ENCODE assay signal across 9 cellular contexts in genomic region chr4:72326692-72327632, GRCh38.
A peak's percentile ranks its signal among the peaks of the same experiment; 100 is the strongest.
DNase-seq lines count a peak whose midpoint lies in the region; ATAC-seq and TF ChIP-seq lines count a peak whose summit lies in the region.
"Had no signal": no experiment of that assay in that cellular context is flagged by ENCODE, and none has a peak within 500 bp of the region (broad histone marks: within the 10 kb centered on the region; RNA-seq: fewer than 3 reads in every experiment).

No MANE protein-coding gene starts in this region.

- intact Hi-C loops in psoas muscle (cut with DNase I) = loop anchor here in 1 of 2 donors (2.0 to 10.0 kb wide), 2 partner anchors 142 to 688 kb away; no protein-coding TSS in a partner anchor

- H2BK12ac ChIP-seq in H9 (ENCODE audit: insufficient read length, low read depth, low read length) = no peak overlapping the region

- no peak overlapping the region for H3K23ac ChIP-seq in H9 (ENCODE audit: insufficient read length, low read depth, low read length)

- no CpG with 5 or more reads among the region's 2 CpGs for WGBS in H9 (ENCODE audit: extremely low coverage, insufficient read length, low lambda C conversion rate)
- WGBS in psoas muscle, 3 donors = 35 to 50% (median 41%) methylated on average over 2 of the region's 2 CpGs

- no peaks in the 10 kb centered on the region for H3K27me3 ChIP-seq in H9 (ENCODE audit: insufficient read depth, low read length)
- H3K27me3 ChIP-seq in OCI-LY1 (ENCODE audit: insufficient read depth, low read length) = no peaks in the 10 kb centered on the region
- H3K27me3 ChIP-seq in psoas muscle (ENCODE audit: insufficient read depth in 3 of 3, low read length in 2 of 3) = peaks cover 0 to 2% (median 0%) of the 10 kb centered on the region in 3 donors

- H3K18ac ChIP-seq in H9 (ENCODE audit: insufficient read length, low read depth, low read length) = no peak overlapping the region

- DNase-seq in AG09319 (ENCODE audit: extremely low read depth, low read depth) (no peak), H9 (no peak), epidermal melanocyte (ENCODE audit: insufficient read length, low spot score) (peak; percentile 24), psoas muscle (no peak)

- no peak overlapping the region for H3K27ac Mint-ChIP-seq in H9

- TF ChIP-seq CTCF in AG09319 (IDR thresholded peaks at IDR 0.05; ENCODE audit: low read depth, low read length) (peak; percentile 52), H9 (conservative IDR thresholded peaks at IDR 0.05) (peak; percentile 77), OCI-LY1 (IDR thresholded peaks at IDR 0.05; ENCODE audit: low read length) (peak; percentile 59), psoas muscle (IDR thresholded peaks at IDR 0.05) (peak; percentile 56)

- H4K8ac ChIP-seq in H9 (replicated peaks; ENCODE audit: insufficient read length, low read depth, low read length) = no peak overlapping the region

- H3K4ac ChIP-seq in H9 (ENCODE audit: low read depth, low read length) = no peak overlapping the region

- H3K79me2 ChIP-seq in H9 (ENCODE audit: insufficient read depth, low read length) (no peaks in the 10 kb centered on the region), OCI-LY1 (ENCODE audit: insufficient read depth, low read length) (no peaks in the 10 kb centered on the region)

- H2AFZ ChIP-seq in H9 (ENCODE audit: low read length) = no peak overlapping the region
- H2AFZ ChIP-seq in OCI-LY1 (ENCODE audit: low read length) = no peak overlapping the region

- H3K56ac ChIP-seq in H9 (ENCODE audit: insufficient read length, low read depth, low read length) = no peak overlapping the region

- H2BK20ac ChIP-seq in H9 (ENCODE audit: low read depth, low read length, poor library complexity, severe bottlenecking) = no peak overlapping the region

- no peak overlapping the region for H2BK5ac ChIP-seq in H9 (ENCODE audit: insufficient read length, low read length)

- H3K9me3 ChIP-seq in H9 (ENCODE audit: control insufficient read depth, low read depth, low read length) (no peaks in the 10 kb centered on the region), OCI-LY1 (ENCODE audit: low read length) (no peaks in the 10 kb centered on the region), psoas muscle (no peaks in the 10 kb centered on the region)
- H3K9me3 ChIP-seq: HAP-1 had no signal

- no peaks in the 10 kb centered on the region for H3K9me2 ChIP-seq in OCI-LY1 (ENCODE audit: low read depth, low read length)

- H4K5ac ChIP-seq in H9 (ENCODE audit: insufficient read length, low read depth, low read length) = no peak overlapping the region

- H3T11ph ChIP-seq in H9 (ENCODE audit: low read length) = no peak overlapping the region

- H3K4me1 ChIP-seq in H9 (ENCODE audit: insufficient read depth, low read length) (no peaks in the 10 kb centered on the region), OCI-LY1 (ENCODE audit: insufficient read depth, low read length, severe bottlenecking) (no peaks in the 10 kb centered on the region), psoas muscle (no peaks in the 10 kb centered on the region)

- no peaks in the 10 kb centered on the region for H3K9me3 Mint-ChIP-seq in H9

- no peak overlapping the region for H4K91ac ChIP-seq in H9 (ENCODE audit: insufficient read length, low read depth, low read length)

- no peak overlapping the region for H2BK15ac ChIP-seq in H9 (ENCODE audit: low read depth, low read length)

- H2AK5ac ChIP-seq in H9 (ENCODE audit: insufficient read length, low read length) = no peak overlapping the region

- H3K27ac ChIP-seq in H9 (ENCODE audit: insufficient read length, low read depth, low read length) = no peak overlapping the region
- H3K27ac ChIP-seq in OCI-LY1 (ENCODE audit: low read depth, low read length, poor library complexity, severe bottlenecking) = no peak overlapping the region
- no peak overlapping the region for H3K27ac ChIP-seq in psoas muscle

- H3K9ac ChIP-seq in H9 (ENCODE audit: extremely low read depth, insufficient read length, low read length) (no peak overlapping the region), OCI-LY1 (ENCODE audit: low read length) (no peak overlapping the region)

- peaks cover 0 to 5% of the 10 kb centered on the region in 2 experiments; a peak in 1 of 4 replicates for H3K4me1 Mint-ChIP-seq in H9

- no peak overlapping the region for H3K14ac ChIP-seq in H9 (ENCODE audit: insufficient read depth, low read length)

- no peaks in the 10 kb centered on the region for H3K23me2 ChIP-seq in H9 (ENCODE audit: insufficient read length, low read depth, low read length, poor library complexity, severe bottlenecking)

- H3K36me3 ChIP-seq in OCI-LY1 (ENCODE audit: insufficient read depth, low read length) (no peaks in the 10 kb centered on the region), psoas muscle (ENCODE audit: insufficient read depth in 1 of 2, low read depth in 1 of 2) (no peaks in the 10 kb centered on the region)
- H3K36me3 ChIP-seq: HAP-1 had no signal

- H3K4me2 ChIP-seq in H9 (ENCODE audit: insufficient read depth, insufficient read length, low read length) (no peak overlapping the region), OCI-LY1 (ENCODE audit: low read length) (no peak overlapping the region)

- no peaks in the 10 kb centered on the region for H3K79me1 ChIP-seq in H9 (ENCODE audit: insufficient read depth, low read depth, low read length, poor library complexity, severe bottlenecking)

- H2BK120ac ChIP-seq in H9 (ENCODE audit: low read depth, low read length, poor library complexity, severe bottlenecking) = no peak overlapping the region

- H3K4me3 Mint-ChIP-seq in H9 = no peak overlapping the region

- ATAC-seq in psoas muscle (no peak), HG03521 (IDR thresholded peaks at IDR 0.05; ENCODE audit: unreplicated experiment) (no peak), GM21576 (IDR thresholded peaks at IDR 0.05; ENCODE audit: unreplicated experiment) (no peak), GM19455 (IDR thresholded peaks at IDR 0.05; ENCODE audit: unreplicated experiment) (no peak)

- H4K20me1 ChIP-seq in H9 (ENCODE audit: control insufficient read depth, insufficient read depth, insufficient read length) (no peaks in the 10 kb centered on the region), OCI-LY1 (ENCODE audit: insufficient read depth, low read length) (no peaks in the 10 kb centered on the region)

- H3K36me3 Mint-ChIP-seq in H9 (ENCODE audit: insufficient read depth in 1 of 3, low read depth in 3 of 3) = no peaks in the 10 kb centered on the region

- H3F3A ChIP-seq in OCI-LY1 (ENCODE audit: insufficient read depth, low read length) = no peaks in the 10 kb centered on the region

- H3K4me3 ChIP-seq in OCI-LY1 (ENCODE audit: low read depth, low read length, poor library complexity, severe bottlenecking) (no peak overlapping the region), psoas muscle (no peak overlapping the region)
- H3K4me3 ChIP-seq: HAP-1 had no signal

- no peaks in the 10 kb centered on the region for H3K27me3 Mint-ChIP-seq in H9 (ENCODE audit: low read depth)
